ENCODE assay signal across 15 cellular contexts in genomic region chr10:69863580-69863979, GRCh38.
A peak's percentile ranks its signal among the peaks of the same experiment; 100 is the strongest.
DNase-seq lines count a peak whose midpoint lies in the region; ATAC-seq and TF ChIP-seq lines count a peak whose summit lies in the region.
"Had no signal": no experiment of that assay in that cellular context is flagged by ENCODE, and none has a peak within 500 bp of the region (broad histone marks: within the 10 kb centered on the region; RNA-seq: fewer than 3 reads in every experiment).

No MANE protein-coding gene starts in this region.

- H3K9me3 Mint-ChIP-seq in osteocyte (ENCODE audit: unreplicated experiment): no peaks in the 10 kb centered on the region
- no peaks in the 10 kb centered on the region for H3K9me3 Mint-ChIP-seq in activated CD4-positive, alpha-beta memory T cell treated with anti-CD3 and anti-CD28 coated beads for 36 hours
- H3K9me3 Mint-ChIP-seq: activated B cell treated with CpG ODN at 0.5 μM for 24 hours; neural progenitor cell; T-helper 1 cell treated with Interleukin-12 subunit alpha and Interleukin-12 subunit beta and Interleukin-4 antibody, amounts not matched to agents 30 μg/mL and 1 μg/mL, for 36 hours had no signal

- H3K27me3 ChIP-seq in SJSA1 (replicated peaks): no peaks in the 10 kb centered on the region
- no peaks in the 10 kb centered on the region for H3K27me3 ChIP-seq in gastrocnemius medialis
- H3K27me3 ChIP-seq: BLaER1, neural progenitor cell had no signal

- no peaks in the 10 kb centered on the region for H3K27me3 Mint-ChIP-seq in osteocyte (ENCODE audit: unreplicated experiment)
- H3K27me3 Mint-ChIP-seq in activated CD4-positive, alpha-beta memory T cell treated with anti-CD3 and anti-CD28 coated beads for 36 hours: peaks cover 4% of the 10 kb centered on the region

- TF ChIP-seq POLR2A in gastrocnemius medialis (IDR thresholded peaks at IDR 0.05): no peak

- DNase-seq in H4 (ENCODE audit: low spot score) (peak; percentile 43), SJSA1 (ENCODE audit: low read depth in 1 of 2, low spot score in 2 of 2) (peak; percentile 65 to 66), epithelial cell of prostate (ENCODE audit: low read depth, low spot score) (no peak), osteocyte (ENCODE audit: extremely low spot score, unreplicated experiment) (no peak), gastrocnemius medialis (no peak), HPDE6-E6E7 (ENCODE audit: extremely low spot score) (no peak)
- DNase-seq in activated CD4-positive, alpha-beta memory T cell treated with anti-CD3 and anti-CD28 coated beads for 36 hours: no peak
- DNase-seq: activated B cell treated with CpG ODN at 0.5 μM for 24 hours, NCI-H1930, NCI-H510A, SHP77, spleen had no signal

- H3K36me3 Mint-ChIP-seq in osteocyte (ENCODE audit: unreplicated experiment): no peaks in the 10 kb centered on the region
- no peaks in the 10 kb centered on the region for H3K36me3 Mint-ChIP-seq in activated CD4-positive, alpha-beta memory T cell treated with anti-CD3 and anti-CD28 coated beads for 36 hours
- H3K36me3 Mint-ChIP-seq: neural progenitor cell had no signal

- intact Hi-C loops in activated CD4-positive, alpha-beta memory T cell treated with anti-CD3 and anti-CD28 coated beads for 36 hours (cut with micrococcal nuclease): no loop called here
- intact Hi-C loops in gastrocnemius medialis (cut with DNase I; ENCODE audit: low total_unique reads): no loop called here

- H3K36me3 ChIP-seq in SJSA1: peaks cover 2% of the 10 kb centered on the region; the same call in 1 of the 2 replicates
- no peaks in the 10 kb centered on the region for H3K36me3 ChIP-seq in gastrocnemius medialis
- H3K36me3 ChIP-seq: BLaER1, neural progenitor cell, spleen had no signal

- POLR2A ChIA-PET in activated CD4-positive, alpha-beta memory T cell treated with anti-CD3 and anti-CD28 coated beads for 36 hours (lab: Charles Lee): no interaction called here

- H3K4me1 Mint-ChIP-seq in osteocyte (ENCODE audit: unreplicated experiment): peaks cover 59% of the 10 kb centered on the region
- H3K4me1 Mint-ChIP-seq in activated CD4-positive, alpha-beta memory T cell treated with anti-CD3 and anti-CD28 coated beads for 36 hours (ENCODE audit: low read depth): no peaks in the 10 kb centered on the region
- H3K4me1 Mint-ChIP-seq: activated B cell treated with CpG ODN at 0.5 μM for 24 hours had no signal

- CTCF ChIA-PET in activated CD4-positive, alpha-beta memory T cell treated with anti-CD3 and anti-CD28 coated beads for 36 hours (lab: Charles Lee): no interaction called here

- peak overlapping the region; percentile 85 for H3K27ac ChIP-seq in SJSA1
- H3K27ac ChIP-seq in epithelial cell of prostate: peak overlapping the region; percentile 85
- no peak overlapping the region for H3K27ac ChIP-seq in gastrocnemius medialis
- H3K27ac ChIP-seq: BLaER1, neural progenitor cell, spleen had no signal

- H3K27ac Mint-ChIP-seq in osteocyte (ENCODE audit: unreplicated experiment): peak overlapping the region; percentile 68
- H3K27ac Mint-ChIP-seq in activated CD4-positive, alpha-beta memory T cell treated with anti-CD3 and anti-CD28 coated beads for 36 hours: no peak overlapping the region
- H3K27ac Mint-ChIP-seq: activated B cell treated with CpG ODN at 0.5 μM for 24 hours; neural progenitor cell; T-helper 1 cell treated with Interleukin-12 subunit alpha and Interleukin-12 subunit beta and Interleukin-4 antibody, amounts not matched to agents 30 μg/mL and 1 μg/mL, for 36 hours had no signal

- H3K4me3 ChIP-seq in SJSA1: no peak overlapping the region
- no peak overlapping the region for H3K4me3 ChIP-seq in gastrocnemius medialis
- H3K4me3 ChIP-seq: BLaER1, neural progenitor cell, spleen had no signal

- H3K9me3 ChIP-seq in SJSA1 (replicated peaks): no peaks in the 10 kb centered on the region
- no peaks in the 10 kb centered on the region for H3K9me3 ChIP-seq in gastrocnemius medialis
- H3K9me3 ChIP-seq: BLaER1, spleen had no signal

- in situ Hi-C loops in gastrocnemius medialis (cut with MboI; ENCODE audit: low sequenced_read_pairs in 4 of 4): no loop called here

- H3K4me3 Mint-ChIP-seq in osteocyte (ENCODE audit: unreplicated experiment): no peak overlapping the region
- H3K4me3 Mint-ChIP-seq in activated CD4-positive, alpha-beta memory T cell treated with anti-CD3 and anti-CD28 coated beads for 36 hours: no peak overlapping the region
- H3K4me3 Mint-ChIP-seq: activated B cell treated with CpG ODN at 0.5 μM for 24 hours; neural progenitor cell; T-helper 1 cell treated with Interleukin-12 subunit alpha and Interleukin-12 subunit beta and Interleukin-4 antibody, amounts not matched to agents 30 μg/mL and 1 μg/mL, for 36 hours had no signal

- H3K4me1 ChIP-seq in SJSA1 (replicated peaks): peaks cover 73% of the 10 kb centered on the region
- H3K4me1 ChIP-seq in gastrocnemius medialis: peaks cover 0 to 3% of the 10 kb centered on the region in 2 donors

- no peak for ATAC-seq in gastrocnemius medialis

- TF ChIP-seq CTCF in osteocyte (IDR thresholded peaks at IDR 0.05): no peak
- no peak for TF ChIP-seq CTCF in gastrocnemius medialis (IDR thresholded peaks at IDR 0.05 in 4 of 5, conservative IDR thresholded peaks at IDR 0.05 in 1 of 5)

Comparison
In these comparisons a context has a peak if more than half of its experiments do, and no peak if none do; other contexts are left out.
1. DNase-seq: peak in H4 (single experiment) and SJSA1 (2 of 2); none in epithelial cell of prostate (single experiment), osteocyte (single experiment), activated CD4-positive, alpha-beta memory T cell treated with anti-CD3 and anti-CD28 coated beads for 36 hours (single experiment), gastrocnemius medialis (0 of 2) and HPDE6-E6E7 (single experiment).
2. H3K27ac ChIP-seq: peak in SJSA1 (single experiment) and epithelial cell of prostate (single experiment); none in gastrocnemius medialis (0 of 4).